10 cellular contexts compared by ENCODE assay signal in the genomic region with DNA sequence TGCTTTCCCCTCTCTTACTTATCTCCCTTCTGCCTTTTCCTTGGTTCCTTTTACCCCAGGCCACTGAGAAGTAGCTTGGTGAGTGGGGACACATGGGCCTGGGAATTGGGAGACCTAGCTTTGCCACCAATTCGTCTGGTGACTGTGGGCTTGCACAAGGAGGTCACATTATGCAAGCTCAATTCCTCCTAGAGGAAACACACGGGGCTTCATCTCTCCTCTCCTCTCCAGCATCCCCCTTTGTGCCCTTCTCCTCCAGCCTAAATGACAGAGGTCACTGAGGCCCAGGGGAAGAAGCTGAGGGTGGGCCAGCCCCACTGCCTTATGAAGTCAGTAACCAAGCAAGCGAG. TPM values are rescaled to one million over a fixed set of nuclear protein-coding genes. Genes with fewer than 3 reads are reported as not detected.
A peak's percentile ranks its signal among the peaks of the same experiment; 100 is the strongest.
DNase-seq lines count a peak whose midpoint lies in the region; ATAC-seq and TF ChIP-seq lines count a peak whose summit lies in the region.
"Had no signal": no experiment of that assay in that cellular context is flagged by ENCODE, and none has a peak within 500 bp of the region (broad histone marks: within the 10 kb centered on the region; RNA-seq: fewer than 3 reads in every experiment).

No MANE protein-coding gene starts in this region.

- CTCF ChIA-PET in AG04449 (lab: Yijun Ruan, JAX) (interaction anchor here (0.9 to 47.5 kb wide), 6 partner anchors 2 to 54 kb away, joined by 3 to 2108 read pairs (median 5); partner anchors contain the start of genes CLCF1, POLD4, PPP1CA and RAD9A), IMR-90 (lab: Yijun Ruan, JAX) (interaction anchor here (0.7 to 2.3 kb wide), 5 partner anchors 11 to 25 kb away, joined by 3 to 15 read pairs (median 9); partner anchors contain the start of gene POLD4)

- H3K79me1 ChIP-seq in IMR-90 (ENCODE audit: low read depth in 1 of 2, low read length in 2 of 2) = peaks cover 5 to 58% of the 10 kb centered on the region in 2 experiments; a peak in 3 of 4 replicates

- H2BK120ac ChIP-seq in IMR-90 (ENCODE audit: low read depth, low read length) = peak overlapping the region; percentile 83

- H2BK20ac ChIP-seq in IMR-90 (ENCODE audit: low read depth, low read length) = peak overlapping the region; percentile 55; the same call in 1 of the 2 replicates

- TF ChIP-seq POLR2A in IMR-90 (IDR thresholded peaks at IDR 0.05; ENCODE audit: low read depth, low read length) = no peak
- TF ChIP-seq POLR2A in body of pancreas (IDR thresholded peaks at IDR 0.05) = no peak
- no peak for TF ChIP-seq POLR2A in GM18505 (IDR thresholded peaks at IDR 0.05; ENCODE audit: borderline replicate concordance, extremely low read depth, insufficient read depth, insufficient read length)

- peaks cover 40% of the 10 kb centered on the region for H3K9me1 ChIP-seq in IMR-90 (ENCODE audit: insufficient read depth, low read length)

- peak overlapping the region; percentile 68 for H2AK9ac ChIP-seq in IMR-90 (replicated peaks; ENCODE audit: low read depth, low read length, poor library complexity)

- peaks cover 54% of the 10 kb centered on the region for H4K20me1 ChIP-seq in IMR-90 (ENCODE audit: insufficient read depth, low read length)

- peak overlapping the region; percentile 1 for H4K5ac ChIP-seq in IMR-90 (ENCODE audit: low read depth, low read length)

- peak overlapping the region; percentile 28 for H3K18ac ChIP-seq in IMR-90 (ENCODE audit: low read depth, low read length)

- H3K56ac ChIP-seq in IMR-90 (ENCODE audit: extremely low read depth, insufficient read depth, low read length) = peak overlapping the region; percentile 33; the same call in 1 of the 2 replicates

- TF ChIP-seq RAD21 in IMR-90 (IDR thresholded peaks at IDR 0.05; ENCODE audit: low read length) = no peak

- POLR2A ChIA-PET in AG04449 (lab: Yijun Ruan, JAX) (interaction anchor here (1.1 to 7.0 kb wide), 4 partner anchors 8 to 30 kb away, joined by 3 to 76 read pairs (median 7); partner anchors contain the start of genes POLD4 and PPP1CA), IMR-90 (lab: Charles Lee; ENCODE audit: unreplicated experiment) (no interaction called here)

- H3K36me3 Mint-ChIP-seq in natural killer cell = no peaks in the 10 kb centered on the region

- H2BK5ac ChIP-seq in IMR-90 (ENCODE audit: low read depth, low read length, poor library complexity, severe bottlenecking) = peak overlapping the region; percentile 63

- peak overlapping the region; percentile 99 for H3K23ac ChIP-seq in IMR-90 (ENCODE audit: low read depth, low read length)

- WGBS in IMR-90 (ENCODE audit: extremely low coverage in 2 of 2, insufficient read length in 1 of 2), 2 experiments = 29% methylated on average over 1 of the region's 3 CpGs; no CpG with 5 or more reads in 1 of the 2 experiments
- WGBS in body of pancreas, 2 donors = 23 to 27% methylated on average over 2 to 3 of the region's 3 CpGs

- TF ChIP-seq CTCF in AG04449 (IDR thresholded peaks at IDR 0.05; ENCODE audit: insufficient read depth, low read length, missing control alignments) = no peak
- TF ChIP-seq CTCF in IMR-90 (conservative IDR thresholded peaks at IDR 0.05; ENCODE audit: low read depth, low read length) = no peak
- TF ChIP-seq CTCF in body of pancreas (IDR thresholded peaks at IDR 0.05) = no peak
- no peak for TF ChIP-seq CTCF in natural killer cell (IDR thresholded peaks at IDR 0.05)

- peak overlapping the region; percentile 24 to 78; a peak in 3 of 4 replicates for H4K8ac ChIP-seq in IMR-90 (ENCODE audit: low read depth in 2 of 2, low read length in 2 of 2)

- no peak for DNase-seq in AG04449 (ENCODE audit: low read depth, low spot score)
- no peak for DNase-seq in IMR-90
- no peak for DNase-seq in body of pancreas
- DNase-seq in natural killer cell = no peak
- DNase-seq: cortex of kidney, left cardiac atrium had no signal

- H3K14ac ChIP-seq in IMR-90 (replicated peaks; ENCODE audit: low read depth, low read length) = peak overlapping the region; percentile 89

- peak overlapping the region; percentile 98 for H2AK5ac ChIP-seq in IMR-90 (ENCODE audit: low read depth, low read length)

- no peaks in the 10 kb centered on the region for H3K27me3 ChIP-seq in IMR-90 (ENCODE audit: control insufficient read depth, insufficient read depth, low read length)
- H3K27me3 ChIP-seq in body of pancreas = no peaks in the 10 kb centered on the region

- H3K27ac Mint-ChIP-seq in natural killer cell = peak overlapping the region; percentile 68 to 70

- H3K27me3 Mint-ChIP-seq in natural killer cell (ENCODE audit: low read depth in 2 of 2) = peaks cover 3 to 6% of the 10 kb centered on the region in 2 donors

- H3K36me3 ChIP-seq in IMR-90 (ENCODE audit: control insufficient read depth, insufficient read depth, low read length) = peaks cover 3% of the 10 kb centered on the region; the same call in 1 of the 2 replicates
- H3K36me3 ChIP-seq in body of pancreas (replicated peaks in 1 of 2; ENCODE audit: insufficient read depth in 1 of 2, low read depth in 2 of 2) = no peaks in the 10 kb centered on the region

- peak overlapping the region; percentile 88 for H4K91ac ChIP-seq in IMR-90 (ENCODE audit: insufficient read depth, low read depth, low read length)

- H2AFZ ChIP-seq in IMR-90 (replicated peaks; ENCODE audit: low read length, poor library complexity) = peak overlapping the region; percentile 60

- peaks cover 54 to 71% of the 10 kb centered on the region in 2 donors for H3K4me1 Mint-ChIP-seq in natural killer cell

- H3K4me1 ChIP-seq in IMR-90 (ENCODE audit: control insufficient read depth, insufficient read depth, low read length) (peaks cover 60% of the 10 kb centered on the region), body of pancreas (peaks cover 52% of the 10 kb centered on the region)

- peak overlapping the region; percentile 71 for H3K4me2 ChIP-seq in IMR-90 (ENCODE audit: low read depth, low read length)

- H3K9me3 ChIP-seq in IMR-90 (ENCODE audit: control insufficient read depth, insufficient read depth, low read length) (no peaks in the 10 kb centered on the region), body of pancreas (no peaks in the 10 kb centered on the region)

- no peak for ATAC-seq in IMR-90 (ENCODE audit: low read depth)
- no peak for ATAC-seq in body of pancreas
- ATAC-seq in natural killer cell = no peak
- ATAC-seq in GM21390 (IDR thresholded peaks at IDR 0.05; ENCODE audit: unreplicated experiment) = no peak
- ATAC-seq in HG02798 (IDR thresholded peaks at IDR 0.05; ENCODE audit: poor library complexity, unreplicated experiment) = no peak
- no peak for ATAC-seq in GM18505 (IDR thresholded peaks at IDR 0.05; ENCODE audit: unreplicated experiment)
- no peak for ATAC-seq in GM18873 (IDR thresholded peaks at IDR 0.05; ENCODE audit: low FRiP score, unreplicated experiment)

- intact Hi-C loops in IMR-90 (cut with micrococcal nuclease) (loop anchor here (2.0 kb wide), 1 partner anchor 14 kb away; no protein-coding TSS in a partner anchor), body of pancreas (cut with DNase I) (no loop called here), natural killer cell (cut with micrococcal nuclease) (loop anchor here (5.0 kb wide), 2 partner anchors 84 to 104 kb away; partner anchors contain the start of genes ANKRD13D and GRK2)

- peak overlapping the region; percentile 90 for H3K4me3 Mint-ChIP-seq in natural killer cell

- H3K27ac ChIP-seq in IMR-90 (ENCODE audit: insufficient read depth, low read length) (peak overlapping the region; percentile 34), body of pancreas (peak overlapping the region; percentile 89 to 95 (median 92))

- peak overlapping the region; percentile 67 for H3K4me3 ChIP-seq in AG04449 (ENCODE audit: low read depth, low read length)
- H3K4me3 ChIP-seq in IMR-90 (ENCODE audit: insufficient read depth, low read depth, low read length) = no peak overlapping the region; the same call in 1 of the 2 replicates
- no peak overlapping the region for H3K4me3 ChIP-seq in body of pancreas

- TSS peak; percentile 6 for BruUV-seq in IMR-90 (replicated peaks; lab: Mats Ljungman, UMichigan)

- peak overlapping the region; percentile 36; the same call in 1 of the 3 replicates for H2BK15ac ChIP-seq in IMR-90 (ENCODE audit: low read depth, low read length)

- H3K9ac ChIP-seq in IMR-90 (ENCODE audit: low read depth, low read length) = peak overlapping the region; percentile 73

- in situ Hi-C loops in IMR-90 (cut with MboI; ENCODE audit: low sequenced_read_pairs) = no loop called here

- peak overlapping the region; percentile 92 for H3K4ac ChIP-seq in IMR-90 (ENCODE audit: low read depth, low read length)

- no peaks in the 10 kb centered on the region for H3K9me3 Mint-ChIP-seq in natural killer cell

- dilution Hi-C loops in IMR-90 (cut with HindIII; ENCODE audit: low sequenced_read_pairs, unreplicated experiment) = no loop called here

RNA-seq across cellular contexts. Expression of gene CLCF1, which starts 2.2 kb away (rescaled TPM):
- 5.0 and 5.6 TPM in 2 replicates for total RNA-seq in IMR-90 (2012; rRNA removed)
- 27.8 and 34.4 TPM in 2 replicates for polyA plus RNA-seq in IMR-90 (2012; rRNA removed)
- polyA plus RNA-seq in IMR-90 (2012; cell fraction: cytosol; rRNA removed) = 20.6 and 36.3 TPM in 2 replicates
- 61.2 and 132 TPM in 2 replicates for polyA plus RNA-seq in IMR-90 (2012; cell fraction: nucleus; rRNA removed; ENCODE audit: low replicate concordance)
- 10 to 100 TPM in 1 of 2 donors, 1 to 10 TPM in 1; 2.3 to 14.5 TPM for total RNA-seq in body of pancreas
- 10 to 100 TPM in 2 of 3 donors, 1 to 10 TPM in 1; 9.8 to 13.4 (median 10.3) TPM for total RNA-seq in natural killer cell

RNA-seq across cellular contexts. Expression of gene POLD4, which starts 17.8 kb away (rescaled TPM):
- 40.8 and 46.4 TPM in 2 replicates for total RNA-seq in IMR-90 (2012; rRNA removed)
- 133 and 152 TPM in 2 replicates for polyA plus RNA-seq in IMR-90 (2012; rRNA removed)
- polyA plus RNA-seq in IMR-90 (2012; cell fraction: cytosol; rRNA removed) = 252 and 358 TPM in 2 replicates
- 170 and 292 TPM in 2 replicates for polyA plus RNA-seq in IMR-90 (2012; cell fraction: nucleus; rRNA removed; ENCODE audit: low replicate concordance)
- 100 to 1,000 TPM in 1 of 2 donors, 10 to 100 TPM in 1; 82.1 to 103 TPM for total RNA-seq in body of pancreas
- 10 to 100 TPM; 45.8 to 63.7 (median 60.5) TPM for total RNA-seq in natural killer cell

RNA-seq across cellular contexts. Expression of gene RAD9A, which starts 20.6 kb away (rescaled TPM):
- total RNA-seq in IMR-90 (2012; rRNA removed) = 1.9 and 2.0 TPM in 2 replicates
- 10.3 and 12.6 TPM in 2 replicates for polyA plus RNA-seq in IMR-90 (2012; rRNA removed)
- 8.4 and 12.7 TPM in 2 replicates for polyA plus RNA-seq in IMR-90 (2012; cell fraction: cytosol; rRNA removed)
- 53.4 and 98.2 TPM in 2 replicates for polyA plus RNA-seq in IMR-90 (2012; cell fraction: nucleus; rRNA removed; ENCODE audit: low replicate concordance)
- 10 to 100 TPM; 22.6 to 49.4 TPM for total RNA-seq in body of pancreas
- total RNA-seq in natural killer cell = 10 to 100 TPM; 30.2 to 47.1 (median 37.3) TPM

RNA-seq across cellular contexts. Expression of gene PPP1CA, which starts 30.5 kb away (rescaled TPM):
- 294 and 313 TPM in 2 replicates for total RNA-seq in IMR-90 (2012; rRNA removed)
- 228 and 260 TPM in 2 replicates for polyA plus RNA-seq in IMR-90 (2012; rRNA removed)
- polyA plus RNA-seq in IMR-90 (2012; cell fraction: cytosol; rRNA removed) = 268 and 304 TPM in 2 replicates
- 122 and 203 TPM in 2 replicates for polyA plus RNA-seq in IMR-90 (2012; cell fraction: nucleus; rRNA removed; ENCODE audit: low replicate concordance)
- 100 to 1,000 TPM in 1 of 2 donors, 10 to 100 TPM in 1; 81.1 to 104 TPM for total RNA-seq in body of pancreas
- total RNA-seq in natural killer cell = 100 to 1,000 TPM; 222 to 245 (median 233) TPM

RNA-seq across cellular contexts. Expression of gene TBC1D10C, which starts 32.7 kb away (rescaled TPM):
- total RNA-seq in IMR-90 (2012; rRNA removed) (under 0.01 and 0.18 TPM in 2 replicates), body of pancreas (1 to 10 TPM; 1.6 to 4.3 TPM), natural killer cell (100 to 1,000 TPM; 314 to 359 (median 342) TPM)
- polyA plus RNA-seq in IMR-90 (2012; rRNA removed) = 0.07 and 0.11 TPM in 2 replicates
- 0.09 and 0.12 TPM in 2 replicates for polyA plus RNA-seq in IMR-90 (2012; cell fraction: cytosol; rRNA removed)
- polyA plus RNA-seq in IMR-90 (2012; cell fraction: nucleus; rRNA removed; ENCODE audit: low replicate concordance) = 0.44 and 0.94 TPM in 2 replicates
